Comparison of ENCODE assay signal across 12 cellular contexts in genomic region chr11:7534030-7534378, GRCh38. TPM values are rescaled to one million over a fixed set of nuclear protein-coding genes. Genes with fewer than 3 reads are reported as not detected.
DNase-seq lines count a peak whose midpoint lies in the region; ATAC-seq and TF ChIP-seq lines count a peak whose summit lies in the region.
"Had no signal": no experiment of that assay in that cellular context is flagged by ENCODE, and none has a peak within 500 bp of the region (broad histone marks: within the 10 kb centered on the region; RNA-seq: fewer than 3 reads in every experiment).

No MANE protein-coding gene starts in this region.

- H4K20me1 ChIP-seq in osteoblast (ENCODE audit: insufficient read depth, low read length) = no peaks in the 10 kb centered on the region

- H3K27me3 ChIP-seq in osteoblast (ENCODE audit: insufficient read depth, low read length) (peaks cover 4% of the 10 kb centered on the region), brain microvascular endothelial cell (replicated peaks) (no peaks in the 10 kb centered on the region)
- H3K27me3 ChIP-seq: neural progenitor cell had no signal

- H3K79me2 ChIP-seq in osteoblast (ENCODE audit: insufficient read depth, low read length) = no peaks in the 10 kb centered on the region

- H2AFZ ChIP-seq in osteoblast (ENCODE audit: low read length) = no peak overlapping the region
- H2AFZ ChIP-seq: neural progenitor cell had no signal

- in situ Hi-C loops in brain microvascular endothelial cell (cut with HindIII; ENCODE audit: low pct_ligation_motif_present, low sequenced_read_pairs) = no loop called here

- ATAC-seq in GM19023 (IDR thresholded peaks at IDR 0.05; ENCODE audit: unreplicated experiment) = peak; percentile 47
- ATAC-seq in GM21786 (IDR thresholded peaks at IDR 0.05; ENCODE audit: unreplicated experiment) = peak; percentile 61
- peak; percentile 61 for ATAC-seq in HG03378 (IDR thresholded peaks at IDR 0.05; ENCODE audit: unreplicated experiment)
- ATAC-seq in Right ventricle myocardium inferior = no peak

- H3K4me2 ChIP-seq in osteoblast (ENCODE audit: insufficient read depth, low read length) = no peak overlapping the region
- H3K4me2 ChIP-seq: neural progenitor cell had no signal

- no peak for TF ChIP-seq CTCF in osteoblast (IDR thresholded peaks at IDR 0.05; ENCODE audit: extremely low read depth, low read depth, low read length)
- TF ChIP-seq CTCF in brain microvascular endothelial cell (IDR thresholded peaks at IDR 0.05; ENCODE audit: low read depth, low read length, missing control alignments) = no peak

- DNase-seq in renal cortical epithelial cell (ENCODE audit: low read depth) (peak; percentile 8), Right ventricle myocardium inferior (ENCODE audit: missing footprints) (no peak), osteoblast (ENCODE audit: insufficient read length, low spot score, missing footprints) (no peak), NCI-H1105 treated with DMSO at 0.1 percent for 48 hours (lab: John Stamatoyannopoulos, UW) (no peak), brain microvascular endothelial cell (no peak)
- DNase-seq: amniotic stem cell, left lung had no signal

- intact Hi-C loops in Right ventricle myocardium inferior (cut with DNase I) = no loop called here

- H3K4me1 ChIP-seq in osteoblast (ENCODE audit: insufficient read depth, low read length) = no peaks in the 10 kb centered on the region
- H3K4me1 ChIP-seq: left lung had no signal

- H3K36me3 ChIP-seq in osteoblast (ENCODE audit: insufficient read depth, low read length) = no peaks in the 10 kb centered on the region
- no peaks in the 10 kb centered on the region for H3K36me3 ChIP-seq in brain microvascular endothelial cell (replicated peaks)
- H3K36me3 ChIP-seq: left lung, neural progenitor cell had no signal

- no peak overlapping the region for H3K4me3 ChIP-seq in osteoblast (ENCODE audit: insufficient read depth, low read length)
- no peak overlapping the region for H3K4me3 ChIP-seq in brain microvascular endothelial cell (ENCODE audit: low read depth, low read length)
- H3K4me3 ChIP-seq: left lung, neural progenitor cell had no signal

- no peaks in the 10 kb centered on the region for H3K9me3 ChIP-seq in osteoblast (ENCODE audit: low read depth, low read length)
- H3K9me3 ChIP-seq: left lung had no signal

- H3K27ac ChIP-seq in osteoblast (ENCODE audit: low read depth, low read length) (no peak overlapping the region), brain microvascular endothelial cell (no peak overlapping the region)
- H3K27ac ChIP-seq: left lung, neural progenitor cell had no signal

RNA-seq across cellular contexts. Expression of gene PPFIBP2, which starts 20.2 kb away (rescaled TPM):
- total RNA-seq in renal cortical epithelial cell = 3.9 and 5.4 TPM in 2 replicates
- total RNA-seq in Right ventricle myocardium inferior = 21.4 TPM
- 16.8 and 25.0 TPM in 2 replicates for total RNA-seq in osteoblast

RNA-seq across cellular contexts. Expression of gene OLFML1, which starts 48.7 kb away (rescaled TPM):
- total RNA-seq in renal cortical epithelial cell = not detected in 2 replicates
- total RNA-seq in Right ventricle myocardium inferior = 8.5 TPM
- total RNA-seq in osteoblast = 20.3 and 33.0 TPM in 2 replicates
- total RNA-seq: LHCN-M2 had no signal
